In the genomic region with DNA sequence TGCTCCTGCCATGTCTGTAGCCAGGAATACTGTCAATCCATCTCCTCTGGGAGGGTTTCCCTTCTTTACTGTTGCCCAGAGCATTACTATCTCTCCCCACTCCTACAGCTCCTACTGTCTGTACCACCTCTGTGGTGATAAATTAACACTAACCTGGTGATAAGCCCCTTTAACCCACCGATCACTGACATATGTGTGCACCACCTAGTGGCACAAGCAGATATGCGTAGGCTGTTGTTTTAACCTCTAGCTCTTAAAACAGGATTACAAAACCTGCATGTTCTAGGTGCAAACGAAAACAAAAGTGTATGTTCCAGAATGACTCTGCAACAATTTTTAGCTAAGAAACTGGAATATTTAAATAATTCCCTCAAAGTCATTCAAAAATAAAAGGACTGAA, we compare ENCODE assay signal across 8 cellular contexts.
DNase-seq lines count a peak whose midpoint lies in the region; ATAC-seq and TF ChIP-seq lines count a peak whose summit lies in the region.

No MANE protein-coding gene starts in this region.

- TF ChIP-seq CTCF in SU-DHL-6 (IDR thresholded peaks at IDR 0.05; ENCODE audit: insufficient read depth, low read length, poor library complexity, severe bottlenecking) (peak; percentile 28), nephron (IDR thresholded peaks at IDR 0.05; ENCODE audit: unreplicated experiment in 3 of 3) (peak; percentile 51 to 60 (median 52))

- H3F3A ChIP-seq in SU-DHL-6 (ENCODE audit: insufficient read depth) = no peaks in the 10 kb centered on the region

- intact Hi-C loops in aorta (cut with DNase I) = no loop called here

- no peak overlapping the region for H2AFZ ChIP-seq in SU-DHL-6 (ENCODE audit: low read depth, low read length, severe bottlenecking)

- no peaks in the 10 kb centered on the region for H3K36me3 ChIP-seq in SU-DHL-6 (ENCODE audit: low read length)
- H3K36me3 ChIP-seq in aorta (ENCODE audit: control insufficient read depth in 1 of 2, insufficient read depth in 2 of 2, low read length in 1 of 2) = no peaks in the 10 kb centered on the region

- H3K27me3 ChIP-seq in SU-DHL-6 (ENCODE audit: low read length) (no peaks in the 10 kb centered on the region), aorta (ENCODE audit: control insufficient read depth in 1 of 2, insufficient read depth in 2 of 2, low read length in 1 of 2) (no peaks in the 10 kb centered on the region)

- H3K4me1 Mint-ChIP-seq in nephron = no peaks in the 10 kb centered on the region

- ATAC-seq in HG02884 (IDR thresholded peaks at IDR 0.05; ENCODE audit: unreplicated experiment) (peak; percentile 67), aorta (ENCODE audit: low FRiP score) (no peak)

- H3K4me3 ChIP-seq in SU-DHL-6 (ENCODE audit: insufficient read depth, low read length, poor library complexity, severe bottlenecking) (no peak overlapping the region), aorta (ENCODE audit: low read length in 2 of 2) (no peak overlapping the region)

- DNase-seq in NCI-H2081 (lab: John Stamatoyannopoulos, UW) = peak; percentile 3 to 47
- DNase-seq in NCI-H2081 treated with DMSO at 0.1 percent for 48 hours (lab: John Stamatoyannopoulos, UW) = no peak
- no peak for DNase-seq in NCI-H2029 (lab: John Stamatoyannopoulos, UW)
- DNase-seq in activated CD4-positive, CD25-positive, alpha-beta regulatory T cell treated with anti-CD3 and anti-CD28 coated beads, Interleukin-2, amount 50 U/mL, for 72 hours = no peak
- DNase-seq in aorta = no peak

- no peak overlapping the region for H3K27ac ChIP-seq in SU-DHL-6 (ENCODE audit: low read depth, low read length)
- H3K27ac ChIP-seq in aorta (ENCODE audit: low read depth in 1 of 2, low read length in 2 of 2) = no peak overlapping the region

- no peak overlapping the region for H3K4me3 Mint-ChIP-seq in nephron

- H3K79me2 ChIP-seq in SU-DHL-6 (ENCODE audit: insufficient read depth, low read length) = no peaks in the 10 kb centered on the region

- H3K9me3 Mint-ChIP-seq in nephron = no peaks in the 10 kb centered on the region

- H3K9ac ChIP-seq in SU-DHL-6 (ENCODE audit: low read length) = no peak overlapping the region

- peaks cover 0 to 6% of the 10 kb centered on the region in 2 donors for H3K4me1 ChIP-seq in aorta (ENCODE audit: control insufficient read depth in 1 of 2, insufficient read depth in 2 of 2, low read length in 2 of 2)

- H3K4me2 ChIP-seq in SU-DHL-6 (ENCODE audit: low read depth, low read length, poor library complexity, severe bottlenecking) = no peak overlapping the region

- no peaks in the 10 kb centered on the region for H4K20me1 ChIP-seq in SU-DHL-6 (ENCODE audit: low read depth, low read length)

- no peaks in the 10 kb centered on the region for H3K9me3 ChIP-seq in SU-DHL-6 (ENCODE audit: insufficient read depth, low read length)
- H3K9me3 ChIP-seq in aorta (ENCODE audit: control insufficient read depth, low read length) = no peaks in the 10 kb centered on the region

- peaks cover 12% of the 10 kb centered on the region for H3K27me3 Mint-ChIP-seq in nephron (ENCODE audit: low read depth)

- H3K9me2 ChIP-seq in SU-DHL-6 (replicated peaks; ENCODE audit: insufficient read depth, low read length) = no peaks in the 10 kb centered on the region

- H3K27ac Mint-ChIP-seq in nephron = no peak overlapping the region

- no peaks in the 10 kb centered on the region for H3K36me3 Mint-ChIP-seq in nephron (ENCODE audit: low read depth)

- WGBS in aorta, 2 donors = 26 to 29% methylated on average over 3 of the region's 3 CpGs

Comparison
In these comparisons a context has a peak if more than half of its experiments do, and no peak if none do; other contexts are left out.
1. DNase-seq: peak in NCI-H2081 (2 of 2); none in NCI-H2081 treated with DMSO at 0.1 percent for 48 hours (single experiment), NCI-H2029 (single experiment), activated CD4-positive, CD25-positive, alpha-beta regulatory T cell treated with anti-CD3 and anti-CD28 coated beads, Interleukin-2, amount 50 U/mL, for 72 hours (single experiment) and aorta (0 of 2).